Comparison of ENCODE assay signal across 11 cellular contexts in genomic region chr16:81626181-81626674, GRCh38.
DNase-seq lines count a peak whose midpoint lies in the region; ATAC-seq, FAIRE-seq and TF ChIP-seq lines count a peak whose summit lies in the region.
"Had no signal": no experiment of that assay in that cellular context is flagged by ENCODE, and none has a peak within 500 bp of the region (broad histone marks: within the 10 kb centered on the region; RNA-seq: fewer than 3 reads in every experiment).

No MANE protein-coding gene starts in this region.

- H3K4me1 ChIP-seq in keratinocyte (ENCODE audit: control insufficient read depth, extremely low read depth, insufficient read depth, low read length) = peaks cover 40% of the 10 kb centered on the region
- H3K4me1 ChIP-seq in MM.1S (ENCODE audit: low read length) = peaks cover 16% of the 10 kb centered on the region

- CTCF ChIA-PET in activated CD8-positive, alpha-beta T cell treated with anti-CD3 and anti-CD28 coated beads for 36 hours (lab: Charles Lee) = interaction anchor here (0.9 to 1.2 kb wide), 2 partner anchors 9 to 96 kb away, joined by 3 read pairs; no protein-coding TSS in a partner anchor
- CTCF ChIA-PET in activated CD8-positive, alpha-beta T cell treated with anti-CD3 and anti-CD28 coated beads, Interleukin-2, amount 10 ng/mL, durations not matched to agents 7 days and 5 days (lab: Charles Lee) = interaction anchor here (1.2 kb wide), 1 partner anchor 261 kb away, joined by 3 read pairs; no protein-coding TSS in a partner anchor
- CTCF ChIA-PET in activated CD4-positive, alpha-beta memory T cell treated with anti-CD3 and anti-CD28 coated beads for 36 hours (lab: Charles Lee) = no interaction called here
- CTCF ChIA-PET in CD4-positive, alpha-beta T cell (lab: Charles Lee) = no interaction called here

- H3F3A ChIP-seq in MM.1S (ENCODE audit: insufficient read depth, low read length) = no peaks in the 10 kb centered on the region

- H3K27me3 ChIP-seq in keratinocyte (ENCODE audit: control insufficient read depth, extremely low read depth, insufficient read depth, low read length) = no peaks in the 10 kb centered on the region
- H3K27me3 ChIP-seq in CD4-positive, alpha-beta T cell (ENCODE audit: control insufficient read depth, insufficient read depth, low read length) = no peaks in the 10 kb centered on the region
- H3K27me3 ChIP-seq in MM.1S (replicated peaks; ENCODE audit: insufficient read depth, low read length) = no peaks in the 10 kb centered on the region

- dilution Hi-C loops in keratinocyte (cut with MboI; ENCODE audit: extremely low pct_ligation_motif_present, low sequenced_read_pairs) = no loop called here

- peaks cover 3% of the 10 kb centered on the region for H4K20me1 ChIP-seq in keratinocyte (ENCODE audit: control insufficient read depth, extremely low read depth, insufficient read depth, low read length)
- H4K20me1 ChIP-seq in MM.1S (ENCODE audit: insufficient read depth, low read length) = no peaks in the 10 kb centered on the region

- H3K36me3 ChIP-seq in keratinocyte (ENCODE audit: control insufficient read depth in 2 of 2, extremely low read depth in 1 of 2, insufficient read depth in 2 of 2, low read length in 2 of 2) = peaks cover 3 to 18% of the 10 kb centered on the region in 2 experiments
- H3K36me3 ChIP-seq in MM.1S (replicated peaks; ENCODE audit: insufficient read depth, low read length) = no peaks in the 10 kb centered on the region

- H3K4me3 Mint-ChIP-seq in activated CD8-positive, alpha-beta T cell treated with anti-CD3 and anti-CD28 coated beads for 36 hours = no peak overlapping the region
- H3K4me3 Mint-ChIP-seq in activated CD8-positive, alpha-beta T cell treated with anti-CD3 and anti-CD28 coated beads, Interleukin-2, amount 10 ng/mL, durations not matched to agents 7 days and 5 days = no peak overlapping the region
- no peak overlapping the region for H3K4me3 Mint-ChIP-seq in activated CD4-positive, alpha-beta memory T cell treated with anti-CD3 and anti-CD28 coated beads for 36 hours
- H3K4me3 Mint-ChIP-seq in stimulated activated naive CD8-positive, alpha-beta T cell treated with anti-CD3 and anti-CD28 coated beads, Interleukin-15, amount 100 ng/mL, for 72 hours = no peak overlapping the region
- no peak overlapping the region for H3K4me3 Mint-ChIP-seq in CD4-positive, alpha-beta T cell

- H3K4me1 Mint-ChIP-seq in activated CD8-positive, alpha-beta T cell treated with anti-CD3 and anti-CD28 coated beads for 36 hours (ENCODE audit: low read depth) = peaks cover 27% of the 10 kb centered on the region
- H3K4me1 Mint-ChIP-seq in activated CD8-positive, alpha-beta T cell treated with anti-CD3 and anti-CD28 coated beads, Interleukin-2, amount 10 ng/mL, durations not matched to agents 7 days and 5 days (ENCODE audit: low read depth) = peaks cover 37% of the 10 kb centered on the region
- peaks cover 21% of the 10 kb centered on the region for H3K4me1 Mint-ChIP-seq in activated CD4-positive, alpha-beta memory T cell treated with anti-CD3 and anti-CD28 coated beads for 36 hours (ENCODE audit: low read depth)
- H3K4me1 Mint-ChIP-seq in stimulated activated naive CD8-positive, alpha-beta T cell treated with anti-CD3 and anti-CD28 coated beads, Interleukin-15, amount 100 ng/mL, for 72 hours = peaks cover 41% of the 10 kb centered on the region
- peaks cover 26% of the 10 kb centered on the region for H3K4me1 Mint-ChIP-seq in CD4-positive, alpha-beta T cell (ENCODE audit: low read depth)

- H3K4me2 ChIP-seq in keratinocyte (ENCODE audit: control insufficient read depth, extremely low read depth, insufficient read depth, low read depth, low read length) (no peak overlapping the region), MM.1S (ENCODE audit: low read depth, low read length) (no peak overlapping the region)

- peak; percentile 75 for DNase-seq in activated CD8-positive, alpha-beta T cell treated with anti-CD3 and anti-CD28 coated beads for 36 hours
- DNase-seq in activated CD8-positive, alpha-beta T cell treated with anti-CD3 and anti-CD28 coated beads, Interleukin-2, amount 10 ng/mL, durations not matched to agents 7 days and 5 days = no peak
- DNase-seq in activated CD4-positive, alpha-beta memory T cell treated with anti-CD3 and anti-CD28 coated beads for 36 hours = peak; percentile 77
- peak; percentile 93 for DNase-seq in keratinocyte (ENCODE audit: low read depth, low spot score)
- DNase-seq in stimulated activated naive CD8-positive, alpha-beta T cell treated with anti-CD3 and anti-CD28 coated beads, Interleukin-15, amount 100 ng/mL, for 72 hours = peak; percentile 46 to 76
- no peak for DNase-seq in CD4-positive, alpha-beta T cell
- no peak for DNase-seq in MM.1S
- DNase-seq: activated effector memory CD4-positive, alpha-beta T cell treated with anti-CD3 and anti-CD28 coated beads, Interleukin-2, amount 50 U/mL, for 16 hours; Kasumi-1; NCI-H524 had no signal

- H3K9me3 ChIP-seq in keratinocyte (ENCODE audit: control insufficient read depth, low read depth, low read length) (no peaks in the 10 kb centered on the region), MM.1S (replicated peaks; ENCODE audit: insufficient read depth, low read length) (no peaks in the 10 kb centered on the region)
- no peaks in the 10 kb centered on the region for H3K9me3 ChIP-seq in CD4-positive, alpha-beta T cell (ENCODE audit: control insufficient read depth, low read length)

- H3K4me3 ChIP-seq in keratinocyte (ENCODE audit: control insufficient read depth in 2 of 3, extremely low read depth in 1 of 3, insufficient read depth in 2 of 3, low read depth in 1 of 3, low read length in 3 of 3) (no peak overlapping the region), MM.1S (ENCODE audit: low read length) (no peak overlapping the region)

- H3K9me2 ChIP-seq in MM.1S (replicated peaks; ENCODE audit: insufficient read depth, low read length) = no peaks in the 10 kb centered on the region

- peak; percentile 23 for FAIRE-seq in keratinocyte (lab: Jason Lieb, UNC)

- peak overlapping the region; percentile 94 for H3K27ac ChIP-seq in keratinocyte (ENCODE audit: control insufficient read depth, insufficient read depth, low read length)
- no peak overlapping the region for H3K27ac ChIP-seq in CD4-positive, alpha-beta T cell (ENCODE audit: low read depth, low read length)
- no peak overlapping the region for H3K27ac ChIP-seq in MM.1S (ENCODE audit: low read length)

- intact Hi-C loops in activated CD8-positive, alpha-beta T cell treated with anti-CD3 and anti-CD28 coated beads for 36 hours (cut with micrococcal nuclease) = no loop called here
- intact Hi-C loops in activated CD4-positive, alpha-beta memory T cell treated with anti-CD3 and anti-CD28 coated beads for 36 hours (cut with micrococcal nuclease) = loop anchor here (1.0 to 10.0 kb wide), 4 partner anchors 10 to 249 kb away; no protein-coding TSS in a partner anchor
- intact Hi-C loops in CD4-positive, alpha-beta T cell (cut with DNase I, micrococcal nuclease) = loop anchor here in 1 of 2 experiments (10.0 kb wide), 1 partner anchor 611 kb away; no protein-coding TSS in a partner anchor

- H3K9ac ChIP-seq in keratinocyte (ENCODE audit: control insufficient read depth, extremely low read depth, insufficient read depth, low read length) (peak overlapping the region; percentile 79), MM.1S (ENCODE audit: low read length) (no peak overlapping the region)

- POLR2A ChIA-PET in activated CD8-positive, alpha-beta T cell treated with anti-CD3 and anti-CD28 coated beads for 36 hours (lab: Charles Lee) = no interaction called here
- POLR2A ChIA-PET in activated CD8-positive, alpha-beta T cell treated with anti-CD3 and anti-CD28 coated beads, Interleukin-2, amount 10 ng/mL, durations not matched to agents 7 days and 5 days (lab: Charles Lee) = interaction anchor here (0.9 kb wide), 1 partner anchor 93 kb away, joined by 3 read pairs; no protein-coding TSS in a partner anchor
- POLR2A ChIA-PET in activated CD4-positive, alpha-beta memory T cell treated with anti-CD3 and anti-CD28 coated beads for 36 hours (lab: Charles Lee) = no interaction called here
- POLR2A ChIA-PET in CD4-positive, alpha-beta T cell (lab: Charles Lee) = no interaction called here

- peak; percentile 76 for ATAC-seq in activated CD8-positive, alpha-beta T cell treated with anti-CD3 and anti-CD28 coated beads for 36 hours
- no peak for ATAC-seq in activated CD8-positive, alpha-beta T cell treated with anti-CD3 and anti-CD28 coated beads, Interleukin-2, amount 10 ng/mL, durations not matched to agents 7 days and 5 days
- ATAC-seq in stimulated activated naive CD8-positive, alpha-beta T cell treated with anti-CD3 and anti-CD28 coated beads, Interleukin-15, amount 100 ng/mL, for 72 hours = peak; percentile 90
- no peak for ATAC-seq in GM18520 (IDR thresholded peaks at IDR 0.05; ENCODE audit: unreplicated experiment)
- ATAC-seq in CD4-positive, alpha-beta T cell (ENCODE audit: poor library complexity) = no peak

- H2AFZ ChIP-seq in keratinocyte (ENCODE audit: control insufficient read depth, low read length) (no peak overlapping the region), MM.1S (ENCODE audit: low read length) (no peak overlapping the region)

- no peak overlapping the region for H3K27ac Mint-ChIP-seq in activated CD8-positive, alpha-beta T cell treated with anti-CD3 and anti-CD28 coated beads for 36 hours
- no peak overlapping the region for H3K27ac Mint-ChIP-seq in activated CD8-positive, alpha-beta T cell treated with anti-CD3 and anti-CD28 coated beads, Interleukin-2, amount 10 ng/mL, durations not matched to agents 7 days and 5 days
- H3K27ac Mint-ChIP-seq in activated CD4-positive, alpha-beta memory T cell treated with anti-CD3 and anti-CD28 coated beads for 36 hours = no peak overlapping the region
- no peak overlapping the region for H3K27ac Mint-ChIP-seq in stimulated activated naive CD8-positive, alpha-beta T cell treated with anti-CD3 and anti-CD28 coated beads, Interleukin-15, amount 100 ng/mL, for 72 hours
- no peak overlapping the region for H3K27ac Mint-ChIP-seq in CD4-positive, alpha-beta T cell

- peaks cover 30% of the 10 kb centered on the region for H3K79me2 ChIP-seq in keratinocyte (ENCODE audit: control insufficient read depth, insufficient read depth, low read length)
- no peaks in the 10 kb centered on the region for H3K79me2 ChIP-seq in MM.1S (ENCODE audit: low read length)

- no peaks in the 10 kb centered on the region for H3K27me3 Mint-ChIP-seq in activated CD8-positive, alpha-beta T cell treated with anti-CD3 and anti-CD28 coated beads for 36 hours
- H3K27me3 Mint-ChIP-seq in activated CD8-positive, alpha-beta T cell treated with anti-CD3 and anti-CD28 coated beads, Interleukin-2, amount 10 ng/mL, durations not matched to agents 7 days and 5 days (ENCODE audit: low read depth) = no peaks in the 10 kb centered on the region
- no peaks in the 10 kb centered on the region for H3K27me3 Mint-ChIP-seq in activated CD4-positive, alpha-beta memory T cell treated with anti-CD3 and anti-CD28 coated beads for 36 hours
- no peaks in the 10 kb centered on the region for H3K27me3 Mint-ChIP-seq in stimulated activated naive CD8-positive, alpha-beta T cell treated with anti-CD3 and anti-CD28 coated beads, Interleukin-15, amount 100 ng/mL, for 72 hours
- no peaks in the 10 kb centered on the region for H3K27me3 Mint-ChIP-seq in CD4-positive, alpha-beta T cell

- H3K9me1 ChIP-seq in keratinocyte (ENCODE audit: control insufficient read depth, extremely low read depth, insufficient read depth, low read length) = peaks cover 2% of the 10 kb centered on the region

- TF ChIP-seq CTCF in activated CD8-positive, alpha-beta T cell treated with anti-CD3 and anti-CD28 coated beads for 36 hours (IDR thresholded peaks at IDR 0.05) = no peak
- TF ChIP-seq CTCF in keratinocyte (optimal IDR thresholded peaks at IDR 0.05 in 1 of 3, IDR thresholded peaks at IDR 0.05 in 1 of 3, conservative IDR thresholded peaks at IDR 0.05 in 1 of 3; ENCODE audit: extremely low read depth in 1 of 3, insufficient read depth in 2 of 3, low read length in 3 of 3) (no peak), MM.1S (IDR thresholded peaks at IDR 0.05; ENCODE audit: low read length) (no peak)
- no peak for TF ChIP-seq CTCF in CD4-positive, alpha-beta T cell (IDR thresholded peaks at IDR 0.05)

- H3K36me3 Mint-ChIP-seq in activated CD8-positive, alpha-beta T cell treated with anti-CD3 and anti-CD28 coated beads for 36 hours (ENCODE audit: low read depth) = no peaks in the 10 kb centered on the region
- peaks cover 8% of the 10 kb centered on the region for H3K36me3 Mint-ChIP-seq in activated CD8-positive, alpha-beta T cell treated with anti-CD3 and anti-CD28 coated beads, Interleukin-2, amount 10 ng/mL, durations not matched to agents 7 days and 5 days (ENCODE audit: low read depth)
- peaks cover 2% of the 10 kb centered on the region for H3K36me3 Mint-ChIP-seq in activated CD4-positive, alpha-beta memory T cell treated with anti-CD3 and anti-CD28 coated beads for 36 hours
- H3K36me3 Mint-ChIP-seq in CD4-positive, alpha-beta T cell (ENCODE audit: low read depth) = peaks cover 22% of the 10 kb centered on the region

- no peaks in the 10 kb centered on the region for H3K9me3 Mint-ChIP-seq in activated CD8-positive, alpha-beta T cell treated with anti-CD3 and anti-CD28 coated beads for 36 hours
- no peaks in the 10 kb centered on the region for H3K9me3 Mint-ChIP-seq in activated CD8-positive, alpha-beta T cell treated with anti-CD3 and anti-CD28 coated beads, Interleukin-2, amount 10 ng/mL, durations not matched to agents 7 days and 5 days (ENCODE audit: insufficient read depth)
- H3K9me3 Mint-ChIP-seq in activated CD4-positive, alpha-beta memory T cell treated with anti-CD3 and anti-CD28 coated beads for 36 hours = no peaks in the 10 kb centered on the region
- no peaks in the 10 kb centered on the region for H3K9me3 Mint-ChIP-seq in stimulated activated naive CD8-positive, alpha-beta T cell treated with anti-CD3 and anti-CD28 coated beads, Interleukin-15, amount 100 ng/mL, for 72 hours
- H3K9me3 Mint-ChIP-seq in CD4-positive, alpha-beta T cell = no peaks in the 10 kb centered on the region

Comparison
In these comparisons a context has a peak if more than half of its experiments do, and no peak if none do; other contexts are left out.
1. ATAC-seq: peak in activated CD8-positive, alpha-beta T cell treated with anti-CD3 and anti-CD28 coated beads for 36 hours (single experiment) and stimulated activated naive CD8-positive, alpha-beta T cell treated with anti-CD3 and anti-CD28 coated beads, Interleukin-15, amount 100 ng/mL, for 72 hours (single experiment); none in activated CD8-positive, alpha-beta T cell treated with anti-CD3 and anti-CD28 coated beads, Interleukin-2, amount 10 ng/mL, durations not matched to agents 7 days and 5 days (single experiment), GM18520 (single experiment) and CD4-positive, alpha-beta T cell (single experiment).
2. DNase-seq: peak in activated CD8-positive, alpha-beta T cell treated with anti-CD3 and anti-CD28 coated beads for 36 hours (single experiment), activated CD4-positive, alpha-beta memory T cell treated with anti-CD3 and anti-CD28 coated beads for 36 hours (single experiment), keratinocyte (single experiment) and stimulated activated naive CD8-positive, alpha-beta T cell treated with anti-CD3 and anti-CD28 coated beads, Interleukin-15, amount 100 ng/mL, for 72 hours (2 of 2); none in activated CD8-positive, alpha-beta T cell treated with anti-CD3 and anti-CD28 coated beads, Interleukin-2, amount 10 ng/mL, durations not matched to agents 7 days and 5 days (single experiment), CD4-positive, alpha-beta T cell (0 of 10) and MM.1S (single experiment).
3. CTCF ChIA-PET loops: an anchor here in activated CD8-positive, alpha-beta T cell treated with anti-CD3 and anti-CD28 coated beads for 36 hours (0.9 to 1.2 kb wide) and activated CD8-positive, alpha-beta T cell treated with anti-CD3 and anti-CD28 coated beads, Interleukin-2, amount 10 ng/mL, durations not matched to agents 7 days and 5 days (1.2 kb wide); none called in activated CD4-positive, alpha-beta memory T cell treated with anti-CD3 and anti-CD28 coated beads for 36 hours and CD4-positive, alpha-beta T cell.